ENCODE assay signal across 10 cellular contexts in genomic region chr2:110104025-110104771, GRCh38. TPM values are rescaled to one million over a fixed set of nuclear protein-coding genes. Genes with fewer than 3 reads are reported as not detected.
DNase-seq lines count a peak whose midpoint lies in the region; ATAC-seq and TF ChIP-seq lines count a peak whose summit lies in the region.
"Had no signal": no experiment of that assay in that cellular context is flagged by ENCODE, and none has a peak within 500 bp of the region (broad histone marks: within the 10 kb centered on the region; RNA-seq: fewer than 3 reads in every experiment).

No MANE protein-coding gene starts in this region.

- H3K9ac ChIP-seq in GM23248 (no peak overlapping the region), mammary epithelial cell (ENCODE audit: insufficient read depth, low read length) (no peak overlapping the region), neural progenitor cell (no peak overlapping the region)

- H3K27me3 Mint-ChIP-seq in neural progenitor cell (ENCODE audit: insufficient read depth, low read depth): peaks cover 14% of the 10 kb centered on the region

- H3K9me2 ChIP-seq in GM23248 (ENCODE audit: insufficient read depth): no peaks in the 10 kb centered on the region

- no peaks in the 10 kb centered on the region for H3K36me3 ChIP-seq in GM23248 (ENCODE audit: low read depth)
- H3K36me3 ChIP-seq in mammary epithelial cell (ENCODE audit: insufficient read depth, low read length): peaks cover 5% of the 10 kb centered on the region
- no peaks in the 10 kb centered on the region for H3K36me3 ChIP-seq in neural progenitor cell
- no peaks in the 10 kb centered on the region for H3K36me3 ChIP-seq in tibial artery
- H3K36me3 ChIP-seq: WERI-Rb-1 had no signal

- BruUV-seq in mammary epithelial cell (replicated peaks; lab: Mats Ljungman, UMichigan): no TSS peak

- H3K4me1 Mint-ChIP-seq in neural progenitor cell: peaks cover 5% of the 10 kb centered on the region

- dilution Hi-C loops in mammary epithelial cell (cut with HindIII; ENCODE audit: low sequenced_read_pairs): no loop called here

- no peak for DNase-seq in GM23248
- peak; percentile 84 for DNase-seq in NCI-H226
- no peak for DNase-seq in mammary epithelial cell
- no peak for DNase-seq in neural progenitor cell (ENCODE audit: low spot score)
- no peak for DNase-seq in NK-92 treated with Interleukin-12 subunit alpha and Interleukin-12 subunit beta, amount 100 ng/mL, for 24 hours (lab: John Stamatoyannopoulos, UW)
- DNase-seq in tibial artery: no peak
- DNase-seq: activated T-cell treated with anti-CD3 and anti-CD28 coated beads, Interleukin-2, amount 50 U/mL, for 24 hours; DND-41; WERI-Rb-1 had no signal

- CTCF ChIA-PET in mammary epithelial cell (lab: Charles Lee; ENCODE audit: low non-redundant PET): no interaction called here

- intact Hi-C loops in mammary epithelial cell (cut with micrococcal nuclease): no loop called here
- intact Hi-C loops in tibial artery (cut with DNase I; ENCODE audit: low total_unique reads): no loop called here

- no peak for TF ChIP-seq CTCF in mammary epithelial cell (conservative IDR thresholded peaks at IDR 0.05 in 1 of 2, IDR thresholded peaks at IDR 0.05 in 1 of 2; ENCODE audit: extremely low read depth in 1 of 2, insufficient read depth in 1 of 2, low read depth in 1 of 2, low read length in 2 of 2)
- no peak for TF ChIP-seq CTCF in neural progenitor cell (IDR thresholded peaks at IDR 0.05)
- TF ChIP-seq CTCF in tibial artery (IDR thresholded peaks at IDR 0.05): no peak

- in situ Hi-C loops in GM23248 (cut with MboI): no loop called here
- in situ Hi-C loops in mammary epithelial cell (cut with MboI; ENCODE audit: low sequenced_read_pairs in 2 of 2): no loop called here

- no peak overlapping the region for H3K4me2 ChIP-seq in GM23248 (ENCODE audit: unreplicated experiment)
- H3K4me2 ChIP-seq in mammary epithelial cell (ENCODE audit: insufficient read depth, low read depth, low read length): no peak overlapping the region
- no peak overlapping the region for H3K4me2 ChIP-seq in neural progenitor cell

- H3K36me3 Mint-ChIP-seq in neural progenitor cell: no peaks in the 10 kb centered on the region

- peak overlapping the region; percentile 77 for H3K27ac Mint-ChIP-seq in neural progenitor cell
- H3K27ac Mint-ChIP-seq: activated T-cell treated with anti-CD3 and anti-CD28 coated beads, Interleukin-2, amount 50 U/mL, for 24 hours had no signal

- H3K9me3 ChIP-seq in GM23248 (ENCODE audit: low read depth): no peaks in the 10 kb centered on the region
- no peaks in the 10 kb centered on the region for H3K9me3 ChIP-seq in mammary epithelial cell (replicated peaks; ENCODE audit: insufficient read depth, low read length)
- H3K9me3 ChIP-seq in neural progenitor cell (ENCODE audit: low read depth): no peaks in the 10 kb centered on the region
- H3K9me3 ChIP-seq in tibial artery: no peaks in the 10 kb centered on the region

- H3K4me1 ChIP-seq in GM23248 (ENCODE audit: insufficient read depth) (peaks cover 60% of the 10 kb centered on the region), mammary epithelial cell (ENCODE audit: insufficient read depth, low read length) (peaks cover 81% of the 10 kb centered on the region), neural progenitor cell (no peaks in the 10 kb centered on the region), tibial artery (peaks cover 0 to 36% (median 23%) of the 10 kb centered on the region in 4 donors)

- H3K4me3 ChIP-seq in GM23248 (no peak overlapping the region), mammary epithelial cell (replicated peaks in 1 of 3; ENCODE audit: insufficient read depth in 1 of 3, low read depth in 2 of 3, low read length in 3 of 3) (no peak overlapping the region), neural progenitor cell (no peak overlapping the region), tibial artery (no peak overlapping the region)

- H3F3A ChIP-seq in GM23248 (ENCODE audit: insufficient read depth): peaks cover 48% of the 10 kb centered on the region
- H3F3A ChIP-seq in neural progenitor cell (ENCODE audit: low read depth): no peaks in the 10 kb centered on the region

- 93 to 95% methylated on average over 10 of the region's 10 CpGs for WGBS in GM23248 (ENCODE audit: low coverage in 1 of 2, low lambda C conversion rate in 2 of 2, missing lambda C conversion rate in 2 of 2), 2 experiments
- 98% methylated on average over 10 of the region's 10 CpGs for WGBS in mammary epithelial cell (ENCODE audit: low coverage, missing lambda C conversion rate)

- H3K9me3 Mint-ChIP-seq in neural progenitor cell: peaks cover 5% of the 10 kb centered on the region
- H3K9me3 Mint-ChIP-seq: activated T-cell treated with anti-CD3 and anti-CD28 coated beads, Interleukin-2, amount 50 U/mL, for 24 hours had no signal

- H2AFZ ChIP-seq in GM23248 (no peak overlapping the region), mammary epithelial cell (ENCODE audit: low read depth, low read length) (no peak overlapping the region), neural progenitor cell (replicated peaks) (no peak overlapping the region)

- no peaks in the 10 kb centered on the region for H4K20me1 ChIP-seq in GM23248 (ENCODE audit: insufficient read depth)
- no peaks in the 10 kb centered on the region for H4K20me1 ChIP-seq in mammary epithelial cell (ENCODE audit: insufficient read depth, low read length)
- H4K20me1 ChIP-seq in neural progenitor cell (ENCODE audit: low read depth): no peaks in the 10 kb centered on the region

- H3K27ac ChIP-seq in GM23248 (0 out of 2 replicates have a peak overlapping the region, but pooled peaks have one; percentile 68), mammary epithelial cell (ENCODE audit: insufficient read depth, low read depth, low read length) (peak overlapping the region; percentile 93), neural progenitor cell (no peak overlapping the region), tibial artery (no peak overlapping the region)
- H3K27ac ChIP-seq: WERI-Rb-1 had no signal

- H3K79me2 ChIP-seq in GM23248 (ENCODE audit: insufficient read depth): peaks cover 32% of the 10 kb centered on the region
- peaks cover 68% of the 10 kb centered on the region for H3K79me2 ChIP-seq in mammary epithelial cell (ENCODE audit: insufficient read depth, low read length)
- H3K79me2 ChIP-seq in neural progenitor cell (ENCODE audit: low read depth): no peaks in the 10 kb centered on the region

- H3K4me3 Mint-ChIP-seq in neural progenitor cell: no peak overlapping the region
- H3K4me3 Mint-ChIP-seq: activated T-cell treated with anti-CD3 and anti-CD28 coated beads, Interleukin-2, amount 50 U/mL, for 24 hours had no signal

- ATAC-seq in HG03196 (IDR thresholded peaks at IDR 0.05; ENCODE audit: unreplicated experiment): no peak

- H3K27me3 ChIP-seq in GM23248 (replicated peaks; ENCODE audit: insufficient read depth) (no peaks in the 10 kb centered on the region), mammary epithelial cell (ENCODE audit: insufficient read depth, low read length) (no peaks in the 10 kb centered on the region), neural progenitor cell (no peaks in the 10 kb centered on the region), tibial artery (peaks cover 0 to 3% of the 10 kb centered on the region in 2 donors)

RNA-seq across cellular contexts. Expression of gene MALL, which starts 11.4 kb away (rescaled TPM):
- 42.1 and 43.7 TPM in 2 replicates for total RNA-seq in GM23248 (2014; rRNA removed; shearing (Covaris generic))
- polyA plus RNA-seq in GM23248 (2016; fragmentation: Nextera tagmentation; extraction: Ambion mirVana) (61.6 and 68.5 TPM in 2 replicates), mammary epithelial cell (96.9 TPM)
- total RNA-seq in mammary epithelial cell (10 to 100 TPM in 1 of 2 donors, 1 to 10 TPM in 1; 3.2 to 24.7 TPM), neural progenitor cell (ENCODE audit: low replicate concordance) (1.1 and 1.4 TPM in 2 replicates)
- 308 TPM for polyA minus RNA-seq in mammary epithelial cell

Comparison
In these comparisons a context has a peak if more than half of its experiments do, and no peak if none do; other contexts are left out.
1. H3K27ac ChIP-seq: peak in GM23248 (single experiment) and mammary epithelial cell (single experiment); none in neural progenitor cell (single experiment) and tibial artery (0 of 2).